ENCODE assay signal across 8 cellular contexts in the genomic region with DNA sequence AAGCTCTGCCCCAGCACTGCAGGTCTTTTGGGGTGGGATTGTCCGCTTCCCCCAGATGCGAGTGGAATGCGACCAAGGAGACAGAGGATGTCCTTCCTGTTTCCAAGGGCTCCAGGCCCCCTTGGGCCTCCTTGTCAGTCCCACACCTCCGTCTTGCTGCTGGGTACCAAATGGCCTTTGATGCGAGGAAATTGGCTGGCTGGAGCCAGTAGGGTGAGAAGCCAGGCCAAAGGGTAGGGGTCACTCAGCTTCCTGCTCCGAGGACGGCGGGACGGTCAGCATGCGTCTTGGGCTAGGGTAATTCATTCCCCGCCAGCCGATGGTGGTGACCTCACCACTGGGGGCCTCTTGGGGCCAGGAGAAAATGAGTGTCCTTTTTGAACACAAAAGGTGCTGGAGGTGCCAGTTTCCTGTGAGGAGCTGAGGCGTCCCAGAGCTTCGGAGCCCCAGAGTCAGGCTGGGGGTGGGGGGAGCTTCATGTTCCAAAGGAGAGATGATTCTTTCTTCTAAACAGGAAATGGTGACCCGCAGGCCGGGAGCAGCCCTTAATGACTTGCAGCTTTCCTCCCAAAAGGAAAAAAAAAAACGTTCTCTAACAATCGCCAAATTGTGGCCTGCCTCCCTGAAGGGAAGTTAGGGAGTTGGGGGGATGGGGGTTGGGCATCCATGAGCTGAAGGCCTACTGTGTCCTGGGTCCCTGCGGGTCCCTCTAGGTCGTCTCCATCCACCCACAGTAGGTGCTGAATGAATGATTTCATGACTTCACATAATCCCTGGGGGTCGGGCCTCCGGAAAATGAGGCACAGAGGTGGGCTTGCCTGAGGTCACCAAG. TPM values are rescaled to one million over a fixed set of nuclear protein-coding genes. Genes with fewer than 3 reads are reported as not detected.
A peak's percentile ranks its signal among the peaks of the same experiment; 100 is the strongest.
DNase-seq lines count a peak whose midpoint lies in the region; ATAC-seq and TF ChIP-seq lines count a peak whose summit lies in the region.

No MANE protein-coding gene starts in this region.

- dilution Hi-C loops in IMR-90 (cut with HindIII; ENCODE audit: low sequenced_read_pairs, unreplicated experiment) = no loop called here

- BruUV-seq in IMR-90 (replicated peaks; lab: Mats Ljungman, UMichigan) = no TSS peak

- peak overlapping the region; percentile 97 for H3K4ac ChIP-seq in IMR-90 (ENCODE audit: low read depth, low read length)

- peak overlapping the region; percentile 91 for H4K5ac ChIP-seq in IMR-90 (ENCODE audit: low read depth, low read length)

- peak overlapping the region; percentile 91 for H3K56ac ChIP-seq in IMR-90 (ENCODE audit: extremely low read depth, insufficient read depth, low read length)

- peaks cover 2% of the 10 kb centered on the region; the same call in 1 of the 2 replicates for H4K20me1 ChIP-seq in IMR-90 (ENCODE audit: insufficient read depth, low read length)

- DNase-seq in IMR-90 (peak; percentile 87), coronary artery (ENCODE audit: low spot score) (peak; percentile 82), testis (peak; percentile 79), GM19240 (ENCODE audit: insufficient read length, low spot score) (no peak), HuH-7 (ENCODE audit: low spot score) (no peak)
- DNase-seq in stimulated activated CD4-positive, alpha-beta T cell treated with anti-CD3 and anti-CD28 coated beads, Interleukin-12 subunit alpha, Interleukin-12 subunit beta, amount 100 ng/mL, for 4 hours = no peak

- H4K8ac ChIP-seq in IMR-90 (ENCODE audit: low read depth in 2 of 2, low read length in 2 of 2) = peak overlapping the region; percentile 93 to 95

- H2BK5ac ChIP-seq in IMR-90 (ENCODE audit: low read depth, low read length, poor library complexity, severe bottlenecking) = peak overlapping the region; percentile 86

- H2AFZ ChIP-seq in IMR-90 (replicated peaks; ENCODE audit: low read length, poor library complexity) = peak overlapping the region; percentile 91

- H3K4me2 ChIP-seq in IMR-90 (ENCODE audit: low read depth, low read length) = peak overlapping the region; percentile 5

- in situ Hi-C loops in IMR-90 (cut with MboI; ENCODE audit: low sequenced_read_pairs) = no loop called here

- H3K27ac ChIP-seq in IMR-90 (ENCODE audit: insufficient read depth, low read length) (peak overlapping the region; percentile 95), coronary artery (peak overlapping the region; percentile 12 to 82), liver (ENCODE audit: low read depth in 1 of 2, low read length in 2 of 2) (peak overlapping the region; percentile 32 to 73), testis (peak overlapping the region; percentile 53 to 77)

- 32% methylated on average over 3 of the region's 22 CpGs; no CpG with 5 or more reads in 1 of the 2 experiments for WGBS in IMR-90 (ENCODE audit: extremely low coverage in 2 of 2, insufficient read length in 1 of 2), 2 experiments
- WGBS in liver = 68% methylated on average over 22 of the region's 22 CpGs
- whole genome bisulfite sequencing in testis, 2 donors = 38 to 45% methylated on average over 15 to 22 of the region's 22 CpGs

- peak overlapping the region; percentile 96 for H2AK9ac ChIP-seq in IMR-90 (replicated peaks; ENCODE audit: low read depth, low read length, poor library complexity)

- CTCF ChIA-PET in IMR-90 (lab: Yijun Ruan, JAX) = interaction anchor here (1.2 to 2.0 kb wide), 3 partner anchors 10 to 180 kb away, joined by 3 to 6 read pairs (median 6); no protein-coding TSS in a partner anchor

- peak overlapping the region; percentile 98 for H2BK120ac ChIP-seq in IMR-90 (ENCODE audit: low read depth, low read length)

- H2BK15ac ChIP-seq in IMR-90 (ENCODE audit: low read depth, low read length) = peak overlapping the region; percentile 99

- POLR2A ChIA-PET in IMR-90 (lab: Charles Lee; ENCODE audit: unreplicated experiment) = interaction anchor here (0.5 to 0.6 kb wide), 3 partner anchors 17 to 1319 kb away, joined by 3 to 10 read pairs (median 5); no protein-coding TSS in a partner anchor

- peak overlapping the region; percentile 95 for H2BK20ac ChIP-seq in IMR-90 (ENCODE audit: low read depth, low read length)

- no peak overlapping the region for H3K4me3 ChIP-seq in IMR-90 (ENCODE audit: insufficient read depth, low read depth, low read length)
- peak overlapping the region; percentile 13 for H3K4me3 ChIP-seq in coronary artery
- H3K4me3 ChIP-seq in liver (ENCODE audit: low read depth in 1 of 3, low read length in 3 of 3) = no peak overlapping the region
- no peak overlapping the region for H3K4me3 ChIP-seq in testis

- ATAC-seq in IMR-90 (ENCODE audit: low read depth) (peak; percentile 75), HG02610 (IDR thresholded peaks at IDR 0.05; ENCODE audit: unreplicated experiment) (no peak)

- peak overlapping the region; percentile 97 for H4K91ac ChIP-seq in IMR-90 (ENCODE audit: insufficient read depth, low read depth, low read length)

- peaks cover 43% of the 10 kb centered on the region for H3K4me1 ChIP-seq in IMR-90 (ENCODE audit: control insufficient read depth, insufficient read depth, low read length)
- H3K4me1 ChIP-seq in liver (ENCODE audit: control insufficient read depth in 4 of 4, insufficient read depth in 4 of 4, low read length in 3 of 4) = peaks cover 0 to 4% (median 0%) of the 10 kb centered on the region in 4 donors
- peaks cover 42% of the 10 kb centered on the region for H3K4me1 ChIP-seq in testis

- intact Hi-C loops in IMR-90 (cut with micrococcal nuclease) = no loop called here
- intact Hi-C loops in testis (cut with DNase I; ENCODE audit: low total_unique reads) = no loop called here

- H3K9me1 ChIP-seq in IMR-90 (ENCODE audit: insufficient read depth, low read length) = peaks cover 31% of the 10 kb centered on the region

- peak; percentile 60 for TF ChIP-seq POLR2A in IMR-90 (IDR thresholded peaks at IDR 0.05; ENCODE audit: low read depth, low read length)
- no peak for TF ChIP-seq POLR2A in testis (IDR thresholded peaks at IDR 0.05)

- peak overlapping the region; percentile 98 for H2AK5ac ChIP-seq in IMR-90 (ENCODE audit: low read depth, low read length)

- peak overlapping the region; percentile 96 for H3K14ac ChIP-seq in IMR-90 (replicated peaks; ENCODE audit: low read depth, low read length)

- peak overlapping the region; percentile 48 for H3K9ac ChIP-seq in IMR-90 (ENCODE audit: low read depth, low read length)
- H3K9ac ChIP-seq in liver (ENCODE audit: low read depth in 1 of 2, low read length in 2 of 2) = no peak overlapping the region

- TF ChIP-seq RAD21 in IMR-90 (IDR thresholded peaks at IDR 0.05; ENCODE audit: low read length) = no peak
- peak; percentile 8 to 12 for TF ChIP-seq RAD21 in liver (IDR thresholded peaks at IDR 0.05)

- peaks cover 12% of the 10 kb centered on the region for H3K36me3 ChIP-seq in IMR-90 (ENCODE audit: control insufficient read depth, insufficient read depth, low read length)
- H3K36me3 ChIP-seq in liver (ENCODE audit: control insufficient read depth in 4 of 4, insufficient read depth in 3 of 4, low read depth in 1 of 4, low read length in 3 of 4) = no peaks in the 10 kb centered on the region
- H3K36me3 ChIP-seq in testis (ENCODE audit: low read depth, missing control alignments) = no peaks in the 10 kb centered on the region

- TF ChIP-seq CTCF in IMR-90 (conservative IDR thresholded peaks at IDR 0.05; ENCODE audit: low read depth, low read length) (no peak), coronary artery (IDR thresholded peaks at IDR 0.05) (no peak), liver (IDR thresholded peaks at IDR 0.05; ENCODE audit: low read depth, low read length, missing input control) (no peak), testis (IDR thresholded peaks at IDR 0.05) (no peak)

- H3K9me3 ChIP-seq in IMR-90 (ENCODE audit: control insufficient read depth, insufficient read depth, low read length) (no peaks in the 10 kb centered on the region), liver (ENCODE audit: control insufficient read depth in 4 of 4, low read length in 3 of 4) (no peaks in the 10 kb centered on the region), testis (no peaks in the 10 kb centered on the region)

- H3K27me3 ChIP-seq in IMR-90 (ENCODE audit: control insufficient read depth, insufficient read depth, low read length) (no peaks in the 10 kb centered on the region), liver (ENCODE audit: control insufficient read depth in 4 of 4, insufficient read depth in 4 of 4, low read length in 3 of 4) (no peaks in the 10 kb centered on the region), testis (no peaks in the 10 kb centered on the region)

- peaks cover 8 to 47% of the 10 kb centered on the region in 2 experiments; a peak in 3 of 4 replicates for H3K79me1 ChIP-seq in IMR-90 (ENCODE audit: low read depth in 1 of 2, low read length in 2 of 2)

- H3K18ac ChIP-seq in IMR-90 (ENCODE audit: low read depth, low read length) = peak overlapping the region; percentile 92

- H3K23ac ChIP-seq in IMR-90 (ENCODE audit: low read depth, low read length) = peak overlapping the region; percentile 96

TF ChIP-seq in IMR-90, 13 proteins besides CTCF, POLR2A, EP300 and RAD21 (continues in another document):
- TF ChIP-seq MAFK (IDR thresholded peaks at IDR 0.05; ENCODE audit: low read depth, low read length) (no peak), NFE2L2 (IDR thresholded peaks at IDR 0.05; ENCODE audit: low read depth, low read length) (peak; percentile 82), FOS (IDR thresholded peaks at IDR 0.05; ENCODE audit: low read depth, low read length) (0 out of 2 replicates have a peak, but pooled peaks have one; percentile 40), BHLHE40 (IDR thresholded peaks at IDR 0.05; ENCODE audit: low read depth, low read length) (no peak; the same call in 1 of the 2 replicates)

RNA-seq across cellular contexts. Expression of a gene that starts 6.7 kb away (rescaled TPM):
- total RNA-seq in IMR-90 (2012; rRNA removed) = 0.54 and 0.83 TPM in 2 replicates
- polyA plus RNA-seq in IMR-90 (2012; rRNA removed) = 13.7 and 14.9 TPM in 2 replicates
- 10.8 and 34.1 TPM in 2 replicates for polyA plus RNA-seq in IMR-90 (2012; cell fraction: cytosol; rRNA removed)
- 54.0 and 64.7 TPM in 2 replicates for polyA plus RNA-seq in IMR-90 (2012; cell fraction: nucleus; rRNA removed; ENCODE audit: low replicate concordance)
- total RNA-seq in liver = under 1 TPM; 0.28 to 0.75 TPM
- polyA plus RNA-seq in liver = 1 to 10 TPM in 1 of 2 donors, under 1 TPM in 1; 0.44 to 3.4 TPM
- 1 to 10 TPM; 7.0 to 7.6 TPM for total RNA-seq in testis
- polyA plus RNA-seq in testis (ENCODE audit: insufficient read depth, low read depth, low replicate concordance) = 4.0 TPM

RNA-seq across cellular contexts. Expression of a gene that starts 53.3 kb away (rescaled TPM):
- total RNA-seq in IMR-90 (2012; rRNA removed) (44.6 and 49.7 TPM in 2 replicates), liver (10 to 100 TPM; 30.9 to 87.9 TPM), testis (100 to 1,000 TPM; 472 to 531 TPM)
- polyA plus RNA-seq in IMR-90 (2012; rRNA removed) (55.0 and 62.3 TPM in 2 replicates), liver (10 to 100 TPM; 33.8 to 48.0 TPM), testis (ENCODE audit: insufficient read depth, low read depth, low replicate concordance) (479 TPM)
- polyA plus RNA-seq in IMR-90 (2012; cell fraction: cytosol; rRNA removed) = 122 and 166 TPM in 2 replicates
- polyA plus RNA-seq in IMR-90 (2012; cell fraction: nucleus; rRNA removed; ENCODE audit: low replicate concordance) = 88.0 and 111 TPM in 2 replicates

Comparison
In these comparisons a context has a peak if more than half of its experiments do, and no peak if none do; other contexts are left out.
1. DNase-seq: peak in IMR-90 (single experiment), coronary artery (single experiment) and testis (single experiment); none in GM19240 (single experiment), HuH-7 (single experiment) and stimulated activated CD4-positive, alpha-beta T cell treated with anti-CD3 and anti-CD28 coated beads, Interleukin-12 subunit alpha, Interleukin-12 subunit beta, amount 100 ng/mL, for 4 hours (single experiment).
2. Peak in every context shown above with its lines, with median percentiles within 50 percentile points of each other: H3K27ac ChIP-seq.